8 cellular contexts compared by ENCODE assay signal in genomic region chr12:97957109-97957508, GRCh38.
"Had no signal": no experiment of that assay in that cellular context is flagged by ENCODE, and none has a peak within 500 bp of the region (broad histone marks: within the 10 kb centered on the region; RNA-seq: fewer than 3 reads in every experiment).

No MANE protein-coding gene starts in this region.

- H3K4me1 Mint-ChIP-seq: IgD-negative memory B cell had no signal

- H3K4me2 ChIP-seq: KMS-11 had no signal

- H3K27me3 Mint-ChIP-seq: IgD-negative memory B cell had no signal

- H3K36me3 Mint-ChIP-seq: IgD-negative memory B cell had no signal

- H3K4me3 Mint-ChIP-seq: IgD-negative memory B cell had no signal

- ATAC-seq: K562 had no signal

- FAIRE-seq: HTR-8/SVneo, K562 had no signal

- H3K27ac ChIP-seq: HL-60, KMS-11 had no signal

- H3K27ac Mint-ChIP-seq: IgD-negative memory B cell had no signal

- H3K4me3 ChIP-seq: K562 had no signal

- H3K9ac ChIP-seq: KMS-11 had no signal

- DNase-seq: IMR-90, KBM-7, KG1 had no signal
